In genomic region chr18:90396-91193, GRCh38 we compare ENCODE assay signal across 3 cellular contexts. TPM values are rescaled to one million over a fixed set of nuclear protein-coding genes. Genes with fewer than 3 reads are reported as not detected.
"Had no signal": no experiment of that assay in that cellular context is flagged by ENCODE, and none has a peak within 500 bp of the region (broad histone marks: within the 10 kb centered on the region; RNA-seq: fewer than 3 reads in every experiment).

No MANE protein-coding gene starts in this region.

RNA-seq across cellular contexts. Expression of gene TUBB8B, which starts 41.2 kb away (rescaled TPM):
- total RNA-seq: GM23248, H4, HFFc6 had no signal
- polyA plus RNA-seq: GM23248 had no signal
